In genomic region chr5:56050566-56051292, GRCh38 we compare ENCODE assay signal across 11 cellular contexts. TPM values are rescaled to one million over a fixed set of nuclear protein-coding genes. Genes with fewer than 3 reads are reported as not detected.
DNase-seq lines count a peak whose midpoint lies in the region; ATAC-seq and TF ChIP-seq lines count a peak whose summit lies in the region.
"Had no signal": no experiment of that assay in that cellular context is flagged by ENCODE, and none has a peak within 500 bp of the region (broad histone marks: within the 10 kb centered on the region; RNA-seq: fewer than 3 reads in every experiment).

No MANE protein-coding gene starts in this region.

- intact Hi-C loops in activated CD4-positive, alpha-beta T cell treated with anti-CD3 and anti-CD28 coated beads, Interleukin-2, amount 10 ng/mL, durations not matched to agents 24 days and 14 days (cut with micrococcal nuclease), result loop anchor here (1.0 to 5.0 kb wide), 2 partner anchors 23 to 152 kb away; no protein-coding TSS in a partner anchor
- intact Hi-C loops in heart left ventricle (cut with DNase I), result loop anchor here in 3 of 10 donors (2.0 to 5.0 kb wide), 3 partner anchors 53 to 58 kb away; partner anchors contain the start of gene IL6ST (in 2 of the 3)

- no peak for TF ChIP-seq POLR2A in heart left ventricle (IDR thresholded peaks at IDR 0.05)

- H3K4me1 ChIP-seq in heart left ventricle, result peaks cover 0 to 20% (median 14%) of the 10 kb centered on the region in 12 donors

- peak; percentile 63 to 82 (median 75) for ATAC-seq in T-cell (replicated peaks in 1 of 4)
- ATAC-seq in heart left ventricle, result peak; percentile 51 to 70 (median 66)
- ATAC-seq in GM19397 (IDR thresholded peaks at IDR 0.05; ENCODE audit: unreplicated experiment), result no peak

- peaks cover 5% of the 10 kb centered on the region for H3K27me3 Mint-ChIP-seq in activated CD4-positive, alpha-beta T cell treated with anti-CD3 and anti-CD28 coated beads, Interleukin-2, amount 10 ng/mL, durations not matched to agents 24 days and 14 days
- no peaks in the 10 kb centered on the region for H3K27me3 Mint-ChIP-seq in T-cell
- peaks cover 3% of the 10 kb centered on the region for H3K27me3 Mint-ChIP-seq in stimulated activated naive CD8-positive, alpha-beta T cell treated with anti-CD3 and anti-CD28 coated beads, Interleukin-15, Interleukin-2, amounts not matched to agents 100 ng/mL and 50 ng/mL, for 24 hours
- H3K27me3 Mint-ChIP-seq: dendritic cell treated with granulocyte-macrophage colony-stimulating factor and Interleukin-4, amounts not matched to agents 40 ng/mL and 50 ng/mL, for 4 days had no signal

- CTCF ChIA-PET in T-cell (lab: Charles Lee), result interaction anchor here (0.6 to 1.2 kb wide), 3 partner anchors 22 to 73 kb away, joined by 3 to 4 read pairs (median 3); no protein-coding TSS in a partner anchor

- H3K36me3 Mint-ChIP-seq in activated CD4-positive, alpha-beta T cell treated with anti-CD3 and anti-CD28 coated beads, Interleukin-2, amount 10 ng/mL, durations not matched to agents 24 days and 14 days (ENCODE audit: low read depth), result peaks cover 13% of the 10 kb centered on the region
- H3K36me3 Mint-ChIP-seq in T-cell, result peaks cover 3% of the 10 kb centered on the region
- no peaks in the 10 kb centered on the region for H3K36me3 Mint-ChIP-seq in stimulated activated naive CD8-positive, alpha-beta T cell treated with anti-CD3 and anti-CD28 coated beads, Interleukin-15, Interleukin-2, amounts not matched to agents 100 ng/mL and 50 ng/mL, for 24 hours (ENCODE audit: low read depth)

- no peaks in the 10 kb centered on the region for H3K27me3 ChIP-seq in heart left ventricle

- TF ChIP-seq CTCF in heart left ventricle (IDR thresholded peaks at IDR 0.05), result no peak

- H3K4me3 Mint-ChIP-seq in activated CD4-positive, alpha-beta T cell treated with anti-CD3 and anti-CD28 coated beads, Interleukin-2, amount 10 ng/mL, durations not matched to agents 24 days and 14 days, result peak overlapping the region; percentile 65
- H3K4me3 Mint-ChIP-seq in T-cell, result peak overlapping the region; percentile 54 to 69 (median 62)
- peak overlapping the region; percentile 8 for H3K4me3 Mint-ChIP-seq in stimulated activated naive CD8-positive, alpha-beta T cell treated with anti-CD3 and anti-CD28 coated beads, Interleukin-15, Interleukin-2, amounts not matched to agents 100 ng/mL and 50 ng/mL, for 24 hours
- H3K4me3 Mint-ChIP-seq: activated B cell treated with CpG ODN at 0.5 μM for 24 hours; dendritic cell treated with granulocyte-macrophage colony-stimulating factor and Interleukin-4, amounts not matched to agents 40 ng/mL and 50 ng/mL, for 4 days had no signal

- WGBS in heart left ventricle, 4 donors, result 30 to 42% (median 36%) methylated on average over 1 of the region's 1 CpG

- peak overlapping the region in 10 of 12 donors; percentile 7 to 64 (median 42) for H3K27ac ChIP-seq in heart left ventricle

- H3K27ac Mint-ChIP-seq in activated CD4-positive, alpha-beta T cell treated with anti-CD3 and anti-CD28 coated beads, Interleukin-2, amount 10 ng/mL, durations not matched to agents 24 days and 14 days, result peak overlapping the region; percentile 75
- peak overlapping the region; percentile 95 to 96 for H3K27ac Mint-ChIP-seq in T-cell
- peak overlapping the region; percentile 6 for H3K27ac Mint-ChIP-seq in stimulated activated naive CD8-positive, alpha-beta T cell treated with anti-CD3 and anti-CD28 coated beads, Interleukin-15, Interleukin-2, amounts not matched to agents 100 ng/mL and 50 ng/mL, for 24 hours
- H3K27ac Mint-ChIP-seq: activated B cell treated with CpG ODN at 0.5 μM for 24 hours; dendritic cell treated with granulocyte-macrophage colony-stimulating factor and Interleukin-4, amounts not matched to agents 40 ng/mL and 50 ng/mL, for 4 days had no signal

- H3K36me3 ChIP-seq in heart left ventricle, result no peaks in the 10 kb centered on the region

- peaks cover 14% of the 10 kb centered on the region for H3K9me3 Mint-ChIP-seq in activated CD4-positive, alpha-beta T cell treated with anti-CD3 and anti-CD28 coated beads, Interleukin-2, amount 10 ng/mL, durations not matched to agents 24 days and 14 days
- no peaks in the 10 kb centered on the region for H3K9me3 Mint-ChIP-seq in T-cell
- H3K9me3 Mint-ChIP-seq in stimulated activated naive CD8-positive, alpha-beta T cell treated with anti-CD3 and anti-CD28 coated beads, Interleukin-15, Interleukin-2, amounts not matched to agents 100 ng/mL and 50 ng/mL, for 24 hours, result peaks cover 11% of the 10 kb centered on the region
- H3K9me3 Mint-ChIP-seq: activated B cell treated with CpG ODN at 0.5 μM for 24 hours had no signal

- H3K4me1 Mint-ChIP-seq in activated CD4-positive, alpha-beta T cell treated with anti-CD3 and anti-CD28 coated beads, Interleukin-2, amount 10 ng/mL, durations not matched to agents 24 days and 14 days, result peaks cover 26% of the 10 kb centered on the region
- H3K4me1 Mint-ChIP-seq in T-cell, result peaks cover 63 to 75% (median 67%) of the 10 kb centered on the region in 3 donors
- H3K4me1 Mint-ChIP-seq in stimulated activated naive CD8-positive, alpha-beta T cell treated with anti-CD3 and anti-CD28 coated beads, Interleukin-15, Interleukin-2, amounts not matched to agents 100 ng/mL and 50 ng/mL, for 24 hours (ENCODE audit: low read depth), result peaks cover 41% of the 10 kb centered on the region

- peak; percentile 66 for DNase-seq in activated CD4-positive, alpha-beta T cell treated with anti-CD3 and anti-CD28 coated beads, Interleukin-2, amount 10 ng/mL, durations not matched to agents 24 days and 14 days
- no peak for DNase-seq in activated CD4-positive, alpha-beta T cell treated with anti-CD3 and anti-CD28 coated beads for 48 hours
- DNase-seq in T-cell, result no peak
- DNase-seq in heart left ventricle, result no peak
- DNase-seq in NCI-H1436 (lab: John Stamatoyannopoulos, UW), result no peak
- no peak for DNase-seq in GM19238 (ENCODE audit: insufficient read length, low spot score)
- DNase-seq: activated B cell treated with CpG ODN at 0.5 μM for 24 hours, NCI-H2227 treated with DMSO at 0.1 percent for 48 hours had no signal

- H3K4me3 ChIP-seq in heart left ventricle, result peak overlapping the region in 1 of 12 donors; percentile 10

- POLR2A ChIA-PET in T-cell (lab: Charles Lee), result interaction anchor here (0.6 to 2.0 kb wide), 5 partner anchors 15 to 150 kb away, joined by 3 to 8 read pairs (median 3); no protein-coding TSS in a partner anchor

- peaks cover 0 to 11% (median 0%) of the 10 kb centered on the region in 12 donors for H3K9me3 ChIP-seq in heart left ventricle

RNA-seq across cellular contexts. Expression of gene IL6ST, which starts 56.0 kb away (rescaled TPM):
- 65.1 and 68.2 TPM in 2 replicates for total RNA-seq in activated CD4-positive, alpha-beta T cell treated with anti-CD3 and anti-CD28 coated beads, Interleukin-2, amount 10 ng/mL, durations not matched to agents 24 days and 14 days
- total RNA-seq in T-cell, result 100 to 1,000 TPM; 113 to 330 (median 129) TPM
- total RNA-seq in heart left ventricle, result 100 to 1,000 TPM; 106 to 239 (median 160) TPM
- polyA plus RNA-seq in heart left ventricle, result 10 to 100 TPM; 24.6 to 52.4 TPM

Comparison
In these comparisons a context has a peak if more than half of its experiments do, and no peak if none do; other contexts are left out.
1. H3K27ac Mint-ChIP-seq: peak in every context shown above with its lines; median percentile 96 in T-cell; 75 in activated CD4-positive, alpha-beta T cell treated with anti-CD3 and anti-CD28 coated beads, Interleukin-2, amount 10 ng/mL, durations not matched to agents 24 days and 14 days; 6 in stimulated activated naive CD8-positive, alpha-beta T cell treated with anti-CD3 and anti-CD28 coated beads, Interleukin-15, Interleukin-2, amounts not matched to agents 100 ng/mL and 50 ng/mL, for 24 hours.
2. H3K4me3 Mint-ChIP-seq: peak in every context shown above with its lines; median percentile 65 in activated CD4-positive, alpha-beta T cell treated with anti-CD3 and anti-CD28 coated beads, Interleukin-2, amount 10 ng/mL, durations not matched to agents 24 days and 14 days; 62 in T-cell; 8 in stimulated activated naive CD8-positive, alpha-beta T cell treated with anti-CD3 and anti-CD28 coated beads, Interleukin-15, Interleukin-2, amounts not matched to agents 100 ng/mL and 50 ng/mL, for 24 hours.